Comparison of ENCODE assay signal across 1 cellular context in the genomic region with DNA sequence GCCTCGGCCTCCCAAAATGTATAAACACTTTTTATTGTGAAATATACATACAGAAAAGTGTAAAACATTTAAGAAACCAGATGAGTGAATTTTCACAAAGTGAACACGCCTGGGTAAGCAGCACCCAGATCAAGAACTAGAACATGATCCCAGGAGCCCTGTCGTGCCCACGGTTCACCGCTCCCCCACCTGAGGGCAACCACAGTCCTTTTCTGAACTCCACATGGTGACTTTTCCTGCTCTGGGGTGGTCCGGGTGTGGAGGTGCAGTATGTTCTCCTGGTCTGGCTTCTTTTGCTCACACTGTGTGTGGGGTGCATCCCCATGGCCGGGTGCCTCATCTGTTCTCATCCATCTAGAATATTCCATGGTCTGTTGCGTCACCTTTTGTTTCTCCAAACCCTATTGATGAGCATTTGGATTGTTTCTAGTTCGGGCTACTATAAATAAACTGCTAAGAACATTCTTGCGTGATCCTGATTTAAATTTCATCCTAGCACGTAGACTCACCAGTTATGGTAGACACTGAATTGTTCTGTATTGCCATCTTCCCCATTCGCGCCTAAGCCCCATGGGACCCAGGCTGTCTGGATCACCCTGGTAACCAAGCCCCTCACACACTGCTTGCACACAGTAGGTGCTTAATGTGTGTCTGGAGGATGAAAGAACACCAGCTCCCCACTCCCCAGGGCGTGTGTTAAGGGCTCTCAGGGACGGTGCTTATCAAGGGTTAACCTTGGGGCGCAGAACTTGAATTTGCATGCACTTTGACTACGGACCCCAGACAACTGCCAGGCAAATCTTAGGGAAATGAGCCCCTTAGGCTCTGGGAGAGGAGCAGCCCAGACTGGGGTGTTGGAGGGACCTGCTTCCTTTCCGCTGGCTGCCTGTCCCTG.
A peak's percentile ranks its signal among the peaks of the same experiment; 100 is the strongest.
TF ChIP-seq lines count a peak whose summit lies in the region.

No MANE protein-coding gene starts in this region.

TF ChIP-seq in K562, 482 proteins besides CTCF, POLR2A, EP300 and RAD21:
- no peak for TF ChIP-seq CEBPG (CRISPR knock-in tag; IDR thresholded peaks at IDR 0.05)
- TF ChIP-seq CEBPG (tag; conservative IDR thresholded peaks at IDR 0.05 in 1 of 2, IDR thresholded peaks at IDR 0.05 in 1 of 2) = 0 out of 4 replicates have a peak, but pooled peaks of 1 of the 2 experiments have one; percentile 19
- TF ChIP-seq, protein P1, sequence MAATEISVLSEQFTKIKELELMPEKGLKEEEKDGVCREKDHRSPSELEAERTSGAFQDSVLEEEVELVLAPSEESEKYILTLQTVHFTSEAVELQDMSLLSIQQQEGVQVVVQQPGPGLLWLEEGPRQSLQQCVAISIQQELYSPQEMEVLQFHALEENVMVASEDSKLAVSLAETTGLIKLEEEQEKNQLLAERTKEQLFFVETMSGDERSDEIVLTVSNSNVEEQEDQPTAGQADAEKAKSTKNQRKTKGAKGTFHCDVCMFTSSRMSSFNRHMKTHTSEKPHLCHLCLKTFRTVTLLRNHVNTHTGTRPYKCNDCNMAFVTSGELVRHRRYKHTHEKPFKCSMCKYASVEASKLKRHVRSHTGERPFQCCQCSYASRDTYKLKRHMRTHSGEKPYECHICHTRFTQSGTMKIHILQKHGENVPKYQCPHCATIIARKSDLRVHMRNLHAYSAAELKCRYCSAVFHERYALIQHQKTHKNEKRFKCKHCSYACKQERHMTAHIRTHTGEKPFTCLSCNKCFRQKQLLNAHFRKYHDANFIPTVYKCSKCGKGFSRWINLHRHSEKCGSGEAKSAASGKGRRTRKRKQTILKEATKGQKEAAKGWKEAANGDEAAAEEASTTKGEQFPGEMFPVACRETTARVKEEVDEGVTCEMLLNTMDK (IDR thresholded peaks at IDR 0.05; ENCODE audit: borderline replicate concordance, insufficient read depth, low read depth, low read length, poor library complexity, severe bottlenecking) = no peak
- TF ChIP-seq ZNF785 (CRISPR knock-in tag; IDR thresholded peaks at IDR 0.05) = no peak
- TF ChIP-seq ZKSCAN1 (IDR thresholded peaks at IDR 0.05; ENCODE audit: low read depth, low read length) = peak; percentile 85
- no peak for TF ChIP-seq ZFP36 (IDR thresholded peaks at IDR 0.05; ENCODE audit: low read depth, low read length, partially characterized antibody)
- no peak for TF ChIP-seq CREB1 (IDR thresholded peaks at IDR 0.05)
- TF ChIP-seq CREB1 (CRISPR knock-in tag; IDR thresholded peaks at IDR 0.05) = no peak
- TF ChIP-seq CREM (IDR thresholded peaks at IDR 0.05; ENCODE audit: low read depth) = no peak
- TF ChIP-seq SMC3 (conservative IDR thresholded peaks at IDR 0.05; ENCODE audit: insufficient read depth, low read depth, low read length) = no peak
- TF ChIP-seq CEBPB (tag; IDR thresholded peaks at IDR 0.05) = peak; percentile 27; the same call in 1 of the 2 replicates
